Comparison of ENCODE assay signal across 10 cellular contexts in the genomic region with DNA sequence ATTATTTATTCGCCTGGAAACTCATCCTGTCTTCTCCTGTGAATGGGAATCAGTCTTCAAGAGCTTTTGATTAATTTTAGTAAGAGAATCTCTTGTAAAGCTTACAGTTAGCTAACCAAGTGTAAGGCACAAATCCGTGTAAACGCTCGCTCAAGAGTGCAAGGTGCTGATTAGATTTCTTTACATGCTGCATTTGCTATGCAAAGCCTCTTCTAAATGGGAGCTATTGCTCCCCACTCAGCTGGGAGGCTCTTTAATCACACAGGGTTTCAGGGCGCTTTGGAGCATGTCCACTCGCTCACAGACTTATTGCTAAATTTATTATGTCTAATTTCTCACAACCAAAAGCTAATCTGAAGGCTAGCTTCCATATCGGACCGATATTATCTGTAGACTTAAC. TPM values are rescaled to one million over a fixed set of nuclear protein-coding genes. Genes with fewer than 3 reads are reported as not detected.
DNase-seq lines count a peak whose midpoint lies in the region; ATAC-seq, FAIRE-seq and TF ChIP-seq lines count a peak whose summit lies in the region.
"Had no signal": no experiment of that assay in that cellular context is flagged by ENCODE, and none has a peak within 500 bp of the region (broad histone marks: within the 10 kb centered on the region; RNA-seq: fewer than 3 reads in every experiment).

No MANE protein-coding gene starts in this region.

- no peaks in the 10 kb centered on the region for H3K9me3 Mint-ChIP-seq in astrocyte (ENCODE audit: unreplicated experiment)
- H3K9me3 Mint-ChIP-seq in stimulated activated naive CD8-positive, alpha-beta T cell treated with anti-CD3 and anti-CD28 coated beads, Interleukin-15, amount 100 ng/mL, for 72 hours, result no peaks in the 10 kb centered on the region
- H3K9me3 Mint-ChIP-seq in CD4-positive, alpha-beta T cell, result peaks cover 2% of the 10 kb centered on the region

- intact Hi-C loops in CD4-positive, alpha-beta T cell (cut with DNase I, micrococcal nuclease), result no loop called here

- H3K4me3 Mint-ChIP-seq in astrocyte (ENCODE audit: unreplicated experiment), result peak overlapping the region; percentile 93
- H3K4me3 Mint-ChIP-seq in stimulated activated naive CD8-positive, alpha-beta T cell treated with anti-CD3 and anti-CD28 coated beads, Interleukin-15, amount 100 ng/mL, for 72 hours, result no peak overlapping the region
- no peak overlapping the region for H3K4me3 Mint-ChIP-seq in CD4-positive, alpha-beta T cell
- H3K4me3 Mint-ChIP-seq: activated naive CD8-positive, alpha-beta T cell had no signal

- ATAC-seq in stimulated activated naive CD8-positive, alpha-beta T cell treated with anti-CD3 and anti-CD28 coated beads, Interleukin-15, amount 100 ng/mL, for 72 hours, result no peak
- no peak for ATAC-seq in CD4-positive, alpha-beta T cell (ENCODE audit: poor library complexity)

- H3K9ac ChIP-seq in astrocyte (ENCODE audit: low read length), result peak overlapping the region; percentile 87
- H3K9ac ChIP-seq in iPS-18a (ENCODE audit: low read length), result no peak overlapping the region
- H3K9ac ChIP-seq in skeletal muscle satellite cell (ENCODE audit: low read depth, low read length), result no peak overlapping the region

- CTCF ChIA-PET in CD4-positive, alpha-beta T cell (lab: Charles Lee), result no interaction called here

- peaks cover 14% of the 10 kb centered on the region for H3K4me1 Mint-ChIP-seq in astrocyte (ENCODE audit: low read depth, unreplicated experiment)
- peaks cover 16% of the 10 kb centered on the region for H3K4me1 Mint-ChIP-seq in stimulated activated naive CD8-positive, alpha-beta T cell treated with anti-CD3 and anti-CD28 coated beads, Interleukin-15, amount 100 ng/mL, for 72 hours
- H3K4me1 Mint-ChIP-seq in CD4-positive, alpha-beta T cell (ENCODE audit: low read depth), result peaks cover 6% of the 10 kb centered on the region

- no peaks in the 10 kb centered on the region for H3K79me2 ChIP-seq in astrocyte (ENCODE audit: insufficient read depth, low read length)

- TF ChIP-seq CTCF in astrocyte (IDR thresholded peaks at IDR 0.05; ENCODE audit: insufficient read depth, low read depth, low read length), result no peak
- TF ChIP-seq CTCF in CD4-positive, alpha-beta T cell (IDR thresholded peaks at IDR 0.05), result no peak

- H3K27me3 ChIP-seq in astrocyte (ENCODE audit: insufficient read depth, low read length), result peaks cover 17% of the 10 kb centered on the region
- peaks cover 52% of the 10 kb centered on the region for H3K27me3 ChIP-seq in iPS-18a (ENCODE audit: control insufficient read depth, insufficient read depth, low read length)
- no peaks in the 10 kb centered on the region for H3K27me3 ChIP-seq in skeletal muscle satellite cell (ENCODE audit: control insufficient read depth, insufficient read depth, low read length)
- peaks cover 48% of the 10 kb centered on the region for H3K27me3 ChIP-seq in CD4-positive, alpha-beta T cell (ENCODE audit: control insufficient read depth, insufficient read depth, low read length)

- H3K27me3 Mint-ChIP-seq in astrocyte (ENCODE audit: low read depth, unreplicated experiment), result no peaks in the 10 kb centered on the region
- H3K27me3 Mint-ChIP-seq in stimulated activated naive CD8-positive, alpha-beta T cell treated with anti-CD3 and anti-CD28 coated beads, Interleukin-15, amount 100 ng/mL, for 72 hours, result peaks cover 79% of the 10 kb centered on the region
- peaks cover 55% of the 10 kb centered on the region for H3K27me3 Mint-ChIP-seq in CD4-positive, alpha-beta T cell

- peaks cover 8% of the 10 kb centered on the region for H4K20me1 ChIP-seq in astrocyte (ENCODE audit: insufficient read depth, low read length)

- POLR2A ChIA-PET in CD4-positive, alpha-beta T cell (lab: Charles Lee), result no interaction called here

- H3K27ac Mint-ChIP-seq in astrocyte (ENCODE audit: unreplicated experiment), result peak overlapping the region; percentile 78
- H3K27ac Mint-ChIP-seq in stimulated activated naive CD8-positive, alpha-beta T cell treated with anti-CD3 and anti-CD28 coated beads, Interleukin-15, amount 100 ng/mL, for 72 hours, result no peak overlapping the region
- H3K27ac Mint-ChIP-seq in CD4-positive, alpha-beta T cell, result no peak overlapping the region
- H3K27ac Mint-ChIP-seq: activated naive CD8-positive, alpha-beta T cell had no signal

- FAIRE-seq in astrocyte (lab: Jason Lieb, UNC), result no peak
- FAIRE-seq: urothelium cell line had no signal

- peaks cover 15% of the 10 kb centered on the region for H3K36me3 Mint-ChIP-seq in astrocyte (ENCODE audit: low read depth, unreplicated experiment)
- H3K36me3 Mint-ChIP-seq in CD4-positive, alpha-beta T cell (ENCODE audit: low read depth), result no peaks in the 10 kb centered on the region
- H3K36me3 Mint-ChIP-seq: activated naive CD8-positive, alpha-beta T cell had no signal

- H3K4me1 ChIP-seq in astrocyte (ENCODE audit: insufficient read depth, low read length), result peaks cover 37% of the 10 kb centered on the region
- H3K4me1 ChIP-seq in iPS-18a (ENCODE audit: control insufficient read depth, low read depth, low read length), result peaks cover 44% of the 10 kb centered on the region
- H3K4me1 ChIP-seq in skeletal muscle satellite cell (ENCODE audit: control insufficient read depth, insufficient read depth, low read length), result peaks cover 28% of the 10 kb centered on the region

- H3K36me3 ChIP-seq in astrocyte (ENCODE audit: insufficient read depth, low read length) (no peaks in the 10 kb centered on the region), iPS-18a (ENCODE audit: control insufficient read depth, low read depth, low read length) (no peaks in the 10 kb centered on the region), skeletal muscle satellite cell (ENCODE audit: insufficient read depth, low read length) (no peaks in the 10 kb centered on the region)

- peak; percentile 26 for DNase-seq in HCEC 1CT
- no peak for DNase-seq in astrocyte (ENCODE audit: low read depth)
- no peak for DNase-seq in AG08396 (ENCODE audit: low spot score)
- no peak for DNase-seq in germinal center (ENCODE audit: low spot score)
- DNase-seq in stimulated activated naive CD8-positive, alpha-beta T cell treated with anti-CD3 and anti-CD28 coated beads, Interleukin-15, amount 100 ng/mL, for 72 hours, result no peak
- DNase-seq in CD4-positive, alpha-beta T cell, result no peak

- H3K27ac ChIP-seq in astrocyte (ENCODE audit: low read depth, low read length) (no peak overlapping the region), iPS-18a (ENCODE audit: low read length) (no peak overlapping the region)
- H3K27ac ChIP-seq in CD4-positive, alpha-beta T cell (ENCODE audit: low read depth, low read length), result no peak overlapping the region

- H2AFZ ChIP-seq in astrocyte (ENCODE audit: low read depth, low read length), result no peak overlapping the region

- H3K9me3 ChIP-seq in astrocyte (ENCODE audit: insufficient read depth, low read depth, low read length) (no peaks in the 10 kb centered on the region), iPS-18a (ENCODE audit: control insufficient read depth, low read depth, low read length) (no peaks in the 10 kb centered on the region), skeletal muscle satellite cell (replicated peaks; ENCODE audit: low read length) (no peaks in the 10 kb centered on the region)
- H3K9me3 ChIP-seq in CD4-positive, alpha-beta T cell (ENCODE audit: control insufficient read depth, low read length), result no peaks in the 10 kb centered on the region

- peak overlapping the region; percentile 66 for H3K4me3 ChIP-seq in astrocyte (ENCODE audit: insufficient read depth, low read depth, low read length)
- peak overlapping the region; percentile 86 for H3K4me3 ChIP-seq in iPS-18a (ENCODE audit: low read length)
- peak overlapping the region; percentile 75 for H3K4me3 ChIP-seq in skeletal muscle satellite cell (ENCODE audit: low read length)

- H3K4me2 ChIP-seq in astrocyte (ENCODE audit: low read length), result peak overlapping the region; percentile 99
- H3K4me2 ChIP-seq in skeletal muscle satellite cell (ENCODE audit: low read length), result peak overlapping the region; percentile 98

RNA-seq across cellular contexts. Expression of gene FLRT2, which starts 5.0 kb away (rescaled TPM):
- total RNA-seq in astrocyte, result 171 and 227 TPM in 2 replicates
- total RNA-seq in skeletal muscle satellite cell (2012; rRNA removed), result 10.7 and 29.7 TPM in 2 replicates
- not detected for total RNA-seq in CD4-positive, alpha-beta T cell

Comparison
In these comparisons a context has a peak if more than half of its experiments do, and no peak if none do; other contexts are left out.
1. RNA of gene FLRT2, which starts 5.0 kb away (total RNA-seq): 171 to 227 TPM in astrocyte; not detected in CD4-positive, alpha-beta T cell; every median in the first group is over 100 times any median in the second.
2. Peak in every context shown above with its lines, with median percentiles within 50 percentile points of each other: H3K4me3 ChIP-seq.